In the genomic region with DNA sequence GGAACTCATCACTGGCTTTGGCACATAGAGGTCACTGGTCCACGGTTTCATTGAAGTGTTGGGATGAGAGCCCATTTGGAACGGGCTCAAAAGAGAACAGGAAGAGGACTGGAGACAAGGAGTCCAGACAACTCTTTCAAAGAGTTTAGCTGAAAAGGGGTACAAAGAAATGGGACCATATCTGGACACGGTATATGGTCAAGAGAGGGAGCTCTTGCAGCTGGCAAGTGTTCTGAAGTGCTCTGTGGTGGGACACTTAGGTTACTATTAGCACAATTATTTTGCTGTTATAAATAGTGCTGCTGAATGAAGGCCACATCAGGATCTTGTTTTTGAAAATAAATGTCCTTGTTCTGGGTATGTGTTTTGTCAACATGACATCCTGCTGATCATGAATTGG, we compare ENCODE assay signal across 1 cellular context.
A peak's percentile ranks its signal among the peaks of the same experiment; 100 is the strongest.
TF ChIP-seq lines count a peak whose summit lies in the region.

No MANE protein-coding gene starts in this region.

TF ChIP-seq in HepG2, 621 proteins besides CTCF, POLR2A, EP300 and RAD21:
- TF ChIP-seq, protein P1, sequence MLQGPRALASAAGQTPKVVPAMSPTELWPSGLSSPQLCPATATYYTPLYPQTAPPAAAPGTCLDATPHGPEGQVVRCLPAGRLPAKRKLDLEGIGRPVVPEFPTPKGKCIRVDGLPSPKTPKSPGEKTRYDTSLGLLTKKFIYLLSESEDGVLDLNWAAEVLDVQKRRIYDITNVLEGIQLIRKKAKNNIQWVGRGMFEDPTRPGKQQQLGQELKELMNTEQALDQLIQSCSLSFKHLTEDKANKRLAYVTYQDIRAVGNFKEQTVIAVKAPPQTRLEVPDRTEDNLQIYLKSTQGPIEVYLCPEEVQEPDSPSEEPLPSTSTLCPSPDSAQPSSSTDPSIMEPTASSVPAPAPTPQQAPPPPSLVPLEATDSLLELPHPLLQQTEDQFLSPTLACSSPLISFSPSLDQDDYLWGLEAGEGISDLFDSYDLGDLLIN (CRISPR knock-in tag; IDR thresholded peaks at IDR 0.05; ENCODE audit: borderline replicate concordance), result 0 out of 2 replicates have a peak, but pooled peaks have one; percentile 34
- TF ChIP-seq SAP130 (CRISPR knock-in tag; IDR thresholded peaks at IDR 0.05; ENCODE audit: low read depth), result 0 out of 2 replicates have a peak, but pooled peaks have one; percentile 14
- TF ChIP-seq PPARG (CRISPR knock-in tag; conservative IDR thresholded peaks at IDR 0.05), result 0 out of 2 replicates have a peak, but pooled peaks have one; percentile 16
- TF ChIP-seq STAG1 (CRISPR knock-in tag; IDR thresholded peaks at IDR 0.05), result peak; percentile 73
- TF ChIP-seq, protein P2, sequence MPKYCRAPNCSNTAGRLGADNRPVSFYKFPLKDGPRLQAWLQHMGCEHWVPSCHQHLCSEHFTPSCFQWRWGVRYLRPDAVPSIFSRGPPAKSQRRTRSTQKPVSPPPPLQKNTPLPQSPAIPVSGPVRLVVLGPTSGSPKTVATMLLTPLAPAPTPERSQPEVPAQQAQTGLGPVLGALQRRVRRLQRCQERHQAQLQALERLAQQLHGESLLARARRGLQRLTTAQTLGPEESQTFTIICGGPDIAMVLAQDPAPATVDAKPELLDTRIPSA (CRISPR knock-in tag; IDR thresholded peaks at IDR 0.05; ENCODE audit: borderline replicate concordance), result no peak
- 0 out of 2 replicates have a peak, but pooled peaks have one; percentile 11 for TF ChIP-seq SRF (IDR thresholded peaks at IDR 0.05; ENCODE audit: low read depth, low read length)
- TF ChIP-seq, protein P3, sequence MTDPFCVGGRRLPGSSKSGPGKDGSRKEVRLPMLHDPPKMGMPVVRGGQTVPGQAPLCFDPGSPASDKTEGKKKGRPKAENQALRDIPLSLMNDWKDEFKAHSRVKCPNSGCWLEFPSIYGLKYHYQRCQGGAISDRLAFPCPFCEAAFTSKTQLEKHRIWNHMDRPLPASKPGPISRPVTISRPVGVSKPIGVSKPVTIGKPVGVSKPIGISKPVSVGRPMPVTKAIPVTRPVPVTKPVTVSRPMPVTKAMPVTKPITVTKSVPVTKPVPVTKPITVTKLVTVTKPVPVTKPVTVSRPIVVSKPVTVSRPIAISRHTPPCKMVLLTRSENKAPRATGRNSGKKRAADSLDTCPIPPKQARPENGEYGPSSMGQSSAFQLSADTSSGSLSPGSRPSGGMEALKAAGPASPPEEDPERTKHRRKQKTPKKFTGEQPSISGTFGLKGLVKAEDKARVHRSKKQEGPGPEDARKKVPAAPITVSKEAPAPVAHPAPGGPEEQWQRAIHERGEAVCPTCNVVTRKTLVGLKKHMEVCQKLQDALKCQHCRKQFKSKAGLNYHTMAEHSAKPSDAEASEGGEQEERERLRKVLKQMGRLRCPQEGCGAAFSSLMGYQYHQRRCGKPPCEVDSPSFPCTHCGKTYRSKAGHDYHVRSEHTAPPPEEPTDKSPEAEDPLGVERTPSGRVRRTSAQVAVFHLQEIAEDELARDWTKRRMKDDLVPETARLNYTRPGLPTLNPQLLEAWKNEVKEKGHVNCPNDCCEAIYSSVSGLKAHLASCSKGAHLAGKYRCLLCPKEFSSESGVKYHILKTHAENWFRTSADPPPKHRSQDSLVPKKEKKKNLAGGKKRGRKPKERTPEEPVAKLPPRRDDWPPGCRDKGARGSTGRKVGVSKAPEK (CRISPR knock-in tag; IDR thresholded peaks at IDR 0.05; ENCODE audit: borderline replicate concordance), result no peak
- peak; percentile 45; the same call in 1 of the 2 replicates for TF ChIP-seq SMC3 (IDR thresholded peaks at IDR 0.05; ENCODE audit: low read length)
